ENCODE assay signal across 8 cellular contexts in the genomic region with DNA sequence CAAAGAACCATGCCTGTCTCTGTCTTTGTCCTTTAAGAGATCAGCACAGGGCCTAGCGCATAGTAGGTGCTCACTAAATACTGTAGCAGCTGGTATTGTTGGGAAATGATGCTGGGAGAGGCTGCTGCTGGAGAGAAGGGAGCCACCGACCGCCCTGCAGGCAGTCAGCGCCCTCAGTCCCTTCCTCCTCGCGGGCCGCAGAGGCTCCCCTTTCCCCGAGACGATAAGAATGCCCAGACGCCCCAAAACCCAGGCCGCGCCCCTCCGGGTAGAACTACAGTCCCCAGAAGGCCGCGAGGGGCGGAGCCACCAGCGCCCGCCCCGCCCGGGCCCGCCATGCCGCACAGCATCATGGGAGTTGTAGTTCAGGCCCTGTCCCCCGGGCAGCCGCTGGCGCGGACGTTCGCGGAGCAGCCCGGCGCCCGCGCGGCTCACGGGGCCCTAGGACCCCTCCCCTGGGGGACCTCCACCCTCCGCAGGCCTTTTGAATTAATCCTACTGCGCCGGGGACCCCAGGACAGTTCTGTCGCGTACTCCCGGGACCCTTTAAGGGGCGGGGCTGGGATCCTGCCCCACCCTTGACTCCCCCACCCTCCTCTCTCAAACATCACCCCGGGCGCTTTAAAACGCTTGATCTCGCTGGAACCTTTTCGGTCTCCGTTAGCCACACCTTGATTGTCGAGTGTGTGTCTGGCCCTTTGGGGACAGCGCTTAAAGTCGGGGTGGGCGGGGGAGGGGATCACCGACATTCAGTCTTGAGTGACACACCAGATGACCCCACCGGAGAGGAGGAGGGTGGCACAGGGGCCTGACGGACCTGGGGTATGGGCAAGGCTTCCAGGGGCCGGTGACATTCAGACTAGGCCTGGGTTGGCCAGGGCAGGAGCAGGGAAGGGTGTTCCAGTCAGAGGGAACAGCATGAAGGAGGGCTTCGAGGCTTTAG. TPM values are rescaled to one million over a fixed set of nuclear protein-coding genes. Genes with fewer than 3 reads are reported as not detected.
A peak's percentile ranks its signal among the peaks of the same experiment; 100 is the strongest.
DNase-seq lines count a peak whose midpoint lies in the region; ATAC-seq and TF ChIP-seq lines count a peak whose summit lies in the region.

No MANE protein-coding gene starts in this region.

- no peak overlapping the region for H3K27ac ChIP-seq in SU-DHL-6 (ENCODE audit: low read depth, low read length)
- peak overlapping the region; percentile 89 to 100 (median 97) for H3K27ac ChIP-seq in heart left ventricle
- peak overlapping the region; percentile 74 for H3K27ac ChIP-seq in parathyroid adenoma
- H3K27ac ChIP-seq in thyroid gland, result peak overlapping the region; percentile 83 to 90 (median 86)

- no peaks in the 10 kb centered on the region for H4K20me1 ChIP-seq in SU-DHL-6 (ENCODE audit: low read depth, low read length)

- intact Hi-C loops in heart left ventricle (cut with DNase I), result loop anchor here in 1 of 10 donors (2.0 kb wide), 1 partner anchor 62 kb away; no protein-coding TSS in a partner anchor
- intact Hi-C loops in thyroid gland (cut with DNase I), result no loop called here

- H3K9ac ChIP-seq in SU-DHL-6 (ENCODE audit: low read length) (peak overlapping the region; percentile 37), parathyroid adenoma (no peak overlapping the region)

- TF ChIP-seq POLR2A in heart left ventricle (IDR thresholded peaks at IDR 0.05) (peak in 1 of 2 donors; percentile 58), thyroid gland (IDR thresholded peaks at IDR 0.05) (peak in 1 of 2 donors; percentile 45)

- H3K79me2 ChIP-seq in SU-DHL-6 (ENCODE audit: insufficient read depth, low read length), result no peaks in the 10 kb centered on the region
- H3K79me2 ChIP-seq in parathyroid adenoma, result no peaks in the 10 kb centered on the region

- H2AFZ ChIP-seq in SU-DHL-6 (ENCODE audit: low read depth, low read length, severe bottlenecking), result peak overlapping the region; percentile 86
- H2AFZ ChIP-seq in parathyroid adenoma, result peak overlapping the region; percentile 93

- no peaks in the 10 kb centered on the region for H3F3A ChIP-seq in SU-DHL-6 (ENCODE audit: insufficient read depth)

- no peaks in the 10 kb centered on the region for H3K9me2 ChIP-seq in SU-DHL-6 (replicated peaks; ENCODE audit: insufficient read depth, low read length)

- peaks cover 6% of the 10 kb centered on the region for H3K27me3 Mint-ChIP-seq in activated naive CD8-positive, alpha-beta T cell treated with anti-CD3 and anti-CD28 coated beads, Interleukin-2, amount 10 ng/mL, durations not matched to agents 7 days and 5 days

- in situ Hi-C loops in KBM-7 (cut with MboI; ENCODE audit: low pct_unique_long_range_greater_than_20kb, low sequenced_read_pairs), result no loop called here

- H3K9me3 ChIP-seq in SU-DHL-6 (ENCODE audit: insufficient read depth, low read length) (no peaks in the 10 kb centered on the region), heart left ventricle (peaks cover 0 to 4% (median 0%) of the 10 kb centered on the region in 12 donors), parathyroid adenoma (ENCODE audit: control insufficient read depth, low read length) (no peaks in the 10 kb centered on the region), thyroid gland (no peaks in the 10 kb centered on the region)

- peaks cover 2% of the 10 kb centered on the region for H3K36me3 Mint-ChIP-seq in activated naive CD8-positive, alpha-beta T cell treated with anti-CD3 and anti-CD28 coated beads, Interleukin-2, amount 10 ng/mL, durations not matched to agents 7 days and 5 days

- 6 to 9% (median 8%) methylated on average over 34 to 57 of the region's 57 CpGs for WGBS in heart left ventricle, 4 donors
- 7 to 11% methylated on average over 28 to 29 of the region's 57 CpGs for WGBS in thyroid gland, 2 donors

- H3K4me2 ChIP-seq in SU-DHL-6 (ENCODE audit: low read depth, low read length, poor library complexity, severe bottlenecking), result peak overlapping the region; percentile 56
- H3K4me2 ChIP-seq in parathyroid adenoma (ENCODE audit: low read length), result peak overlapping the region; percentile 84

- peaks cover 17% of the 10 kb centered on the region for H3K4me1 Mint-ChIP-seq in activated naive CD8-positive, alpha-beta T cell treated with anti-CD3 and anti-CD28 coated beads, Interleukin-2, amount 10 ng/mL, durations not matched to agents 7 days and 5 days

- TF ChIP-seq CTCF in SU-DHL-6 (IDR thresholded peaks at IDR 0.05; ENCODE audit: insufficient read depth, low read length, poor library complexity, severe bottlenecking) (no peak), heart left ventricle (IDR thresholded peaks at IDR 0.05) (no peak), parathyroid adenoma (IDR thresholded peaks at IDR 0.05) (no peak), thyroid gland (IDR thresholded peaks at IDR 0.05) (peak in 1 of 6 experiments; percentile 12)

- no peaks in the 10 kb centered on the region for H3K27me3 ChIP-seq in SU-DHL-6 (ENCODE audit: low read length)
- no peaks in the 10 kb centered on the region for H3K27me3 ChIP-seq in heart left ventricle
- no peaks in the 10 kb centered on the region for H3K27me3 ChIP-seq in parathyroid adenoma (ENCODE audit: control insufficient read depth, insufficient read depth, low read length)
- H3K27me3 ChIP-seq in thyroid gland, result no peaks in the 10 kb centered on the region

- H3K9me3 Mint-ChIP-seq in activated naive CD8-positive, alpha-beta T cell treated with anti-CD3 and anti-CD28 coated beads, Interleukin-2, amount 10 ng/mL, durations not matched to agents 7 days and 5 days, result no peaks in the 10 kb centered on the region

- H3K27ac Mint-ChIP-seq in activated naive CD8-positive, alpha-beta T cell treated with anti-CD3 and anti-CD28 coated beads, Interleukin-2, amount 10 ng/mL, durations not matched to agents 7 days and 5 days, result peak overlapping the region; percentile 90

- POLR2A ChIA-PET in activated naive CD8-positive, alpha-beta T cell treated with anti-CD3 and anti-CD28 coated beads, Interleukin-2, amount 10 ng/mL, durations not matched to agents 7 days and 5 days (lab: Charles Lee), result interaction anchor here (0.5 to 1.0 kb wide), 2 partner anchors 25 to 1151 kb away, joined by 3 to 5 read pairs; a partner anchor contains a TSS

- peak overlapping the region; percentile 86 for H3K4me3 Mint-ChIP-seq in activated naive CD8-positive, alpha-beta T cell treated with anti-CD3 and anti-CD28 coated beads, Interleukin-2, amount 10 ng/mL, durations not matched to agents 7 days and 5 days

- H3K36me3 ChIP-seq in SU-DHL-6 (ENCODE audit: low read length) (no peaks in the 10 kb centered on the region), heart left ventricle (no peaks in the 10 kb centered on the region), parathyroid adenoma (ENCODE audit: control insufficient read depth, insufficient read depth, low read length) (no peaks in the 10 kb centered on the region), thyroid gland (no peaks in the 10 kb centered on the region)

- ATAC-seq in GM21423 (IDR thresholded peaks at IDR 0.05; ENCODE audit: unreplicated experiment), result peak; percentile 87
- ATAC-seq in activated naive CD8-positive, alpha-beta T cell treated with anti-CD3 and anti-CD28 coated beads, Interleukin-2, amount 10 ng/mL, durations not matched to agents 7 days and 5 days (ENCODE audit: low read depth), result peak; percentile 95
- peak; percentile 75 to 95 (median 90) for ATAC-seq in heart left ventricle

- peaks cover 0 to 22% (median 8%) of the 10 kb centered on the region in 12 donors for H3K4me1 ChIP-seq in heart left ventricle
- no peaks in the 10 kb centered on the region for H3K4me1 ChIP-seq in parathyroid adenoma
- H3K4me1 ChIP-seq in thyroid gland, result peaks cover 0 to 5% of the 10 kb centered on the region in 2 donors

- DNase-seq in COLO668 (lab: John Stamatoyannopoulos, UW; ENCODE audit: unreplicated experiment) (peak; percentile 60), KBM-7 (peak; percentile 80), heart left ventricle (peak; percentile 89 to 95 (median 91)), thyroid gland (peak; percentile 80 to 81)
- DNase-seq in activated naive CD8-positive, alpha-beta T cell treated with anti-CD3 and anti-CD28 coated beads, Interleukin-2, amount 10 ng/mL, durations not matched to agents 7 days and 5 days, result peak; percentile 98

- H3K4me3 ChIP-seq in SU-DHL-6 (ENCODE audit: insufficient read depth, low read length, poor library complexity, severe bottlenecking) (peak overlapping the region; percentile 47), heart left ventricle (peak overlapping the region; percentile 54 to 95 (median 78)), parathyroid adenoma (ENCODE audit: low read depth, low read length) (peak overlapping the region; percentile 86), thyroid gland (replicated peaks in 1 of 3) (peak overlapping the region in 2 of 3 donors; percentile 47 to 91)

RNA-seq across cellular contexts. Expression of a gene that starts 24.8 kb away (rescaled TPM):
- total RNA-seq in activated naive CD8-positive, alpha-beta T cell treated with anti-CD3 and anti-CD28 coated beads, Interleukin-2, amount 10 ng/mL, durations not matched to agents 7 days and 5 days, result 1 to 10 TPM; 8.6 to 8.8 TPM
- 10 to 100 TPM in 3 of 9 donors, 1 to 10 TPM in 6; 4.1 to 18.4 (median 5.5) TPM for total RNA-seq in heart left ventricle
- polyA plus RNA-seq in heart left ventricle, result 1 to 10 TPM; 2.8 to 7.3 TPM
- total RNA-seq in thyroid gland, result 10 to 100 TPM in 3 of 4 donors, 1 to 10 TPM in 1; 7.8 to 20.2 (median 12.6) TPM
